8 cellular contexts compared by ENCODE assay signal in genomic region chr1:246566808-246567154, GRCh38. TPM values are rescaled to one million over a fixed set of nuclear protein-coding genes. Genes with fewer than 3 reads are reported as not detected.
DNase-seq lines count a peak whose midpoint lies in the region; ATAC-seq and TF ChIP-seq lines count a peak whose summit lies in the region.

No MANE protein-coding gene starts in this region.

- H3K9me3 Mint-ChIP-seq in activated naive CD8-positive, alpha-beta T cell treated with anti-CD3 and anti-CD28 coated beads, Interleukin-2, amount 10 ng/mL, durations not matched to agents 7 days and 5 days = no peaks in the 10 kb centered on the region

- H3K27ac Mint-ChIP-seq in activated naive CD8-positive, alpha-beta T cell treated with anti-CD3 and anti-CD28 coated beads, Interleukin-2, amount 10 ng/mL, durations not matched to agents 7 days and 5 days = peak overlapping the region; percentile 96

- peak; percentile 1 for ATAC-seq in GM19468 (IDR thresholded peaks at IDR 0.05; ENCODE audit: extremely low read depth, unreplicated experiment)
- ATAC-seq in HG03558 (IDR thresholded peaks at IDR 0.05; ENCODE audit: extremely low read depth, unreplicated experiment) = peak; percentile 2
- ATAC-seq in activated naive CD8-positive, alpha-beta T cell treated with anti-CD3 and anti-CD28 coated beads, Interleukin-2, amount 10 ng/mL, durations not matched to agents 7 days and 5 days (ENCODE audit: low read depth) = peak; percentile 5

- peaks cover 6% of the 10 kb centered on the region for H3K36me3 Mint-ChIP-seq in activated naive CD8-positive, alpha-beta T cell treated with anti-CD3 and anti-CD28 coated beads, Interleukin-2, amount 10 ng/mL, durations not matched to agents 7 days and 5 days

- H3K4me1 Mint-ChIP-seq in activated naive CD8-positive, alpha-beta T cell treated with anti-CD3 and anti-CD28 coated beads, Interleukin-2, amount 10 ng/mL, durations not matched to agents 7 days and 5 days = peaks cover 39% of the 10 kb centered on the region

- CTCF ChIA-PET in GM10248 (lab: Yijun Ruan, JAX) = interaction anchor here (1.5 to 2.5 kb wide), 3 partner anchors 12 to 129 kb away, joined by 3 to 8 read pairs (median 4); no protein-coding TSS in a partner anchor

- peak overlapping the region; percentile 98 for H3K4me3 Mint-ChIP-seq in activated naive CD8-positive, alpha-beta T cell treated with anti-CD3 and anti-CD28 coated beads, Interleukin-2, amount 10 ng/mL, durations not matched to agents 7 days and 5 days

- DNase-seq in GM10248 (ENCODE audit: extremely low spot score) (peak; percentile 59), hepatic stellate cell (ENCODE audit: low spot score) (peak; percentile 43), skeletal muscle cell (ENCODE audit: low read depth) (no peak), epidermal melanocyte (ENCODE audit: insufficient read length, low spot score) (no peak), AG20443 (ENCODE audit: low spot score) (no peak)
- no peak for DNase-seq in activated naive CD8-positive, alpha-beta T cell treated with anti-CD3 and anti-CD28 coated beads, Interleukin-2, amount 10 ng/mL, durations not matched to agents 7 days and 5 days

- H3K4me3 ChIP-seq in skeletal muscle cell (ENCODE audit: low read depth, low read length) = peak overlapping the region; percentile 94

- POLR2A ChIA-PET in GM10248 (lab: Yijun Ruan, JAX) = interaction anchor here (1.6 kb wide), 1 partner anchor 13 kb away, joined by 11 read pairs; no protein-coding TSS in a partner anchor
- POLR2A ChIA-PET in activated naive CD8-positive, alpha-beta T cell treated with anti-CD3 and anti-CD28 coated beads, Interleukin-2, amount 10 ng/mL, durations not matched to agents 7 days and 5 days (lab: Charles Lee) = interaction anchor here (0.6 to 3.2 kb wide), 4 partner anchors 40 to 764 kb away, joined by 3 to 19 read pairs (median 5); partner anchors contain the start of gene SMYD3

- H3K27me3 Mint-ChIP-seq in activated naive CD8-positive, alpha-beta T cell treated with anti-CD3 and anti-CD28 coated beads, Interleukin-2, amount 10 ng/mL, durations not matched to agents 7 days and 5 days = no peaks in the 10 kb centered on the region

- TF ChIP-seq CTCF in GM10248 (IDR thresholded peaks at IDR 0.05; ENCODE audit: control extremely low read depth, extremely low read depth, low read depth, missing control alignments) = no peak

RNA-seq across cellular contexts. Expression of gene CNST, which starts 0.5 kb away (rescaled TPM):
- 10 to 100 TPM; 36.1 to 36.5 TPM for total RNA-seq in activated naive CD8-positive, alpha-beta T cell treated with anti-CD3 and anti-CD28 coated beads, Interleukin-2, amount 10 ng/mL, durations not matched to agents 7 days and 5 days

RNA-seq across cellular contexts. Expression of gene TFB2M, which starts 0.7 kb away (rescaled TPM):
- total RNA-seq in activated naive CD8-positive, alpha-beta T cell treated with anti-CD3 and anti-CD28 coated beads, Interleukin-2, amount 10 ng/mL, durations not matched to agents 7 days and 5 days = 10 to 100 TPM in 1 of 2 experiments, 1 to 10 TPM in 1; 9.8 to 10.9 TPM

RNA-seq across cellular contexts. Expression of gene SMYD3, which starts 59.7 kb away (rescaled TPM):
- total RNA-seq in activated naive CD8-positive, alpha-beta T cell treated with anti-CD3 and anti-CD28 coated beads, Interleukin-2, amount 10 ng/mL, durations not matched to agents 7 days and 5 days = 10 to 100 TPM; 22.6 to 27.0 TPM

Comparison
In these comparisons a context has a peak if more than half of its experiments do, and no peak if none do; other contexts are left out.
1. DNase-seq: peak in GM10248 (single experiment) and hepatic stellate cell (single experiment); none in activated naive CD8-positive, alpha-beta T cell treated with anti-CD3 and anti-CD28 coated beads, Interleukin-2, amount 10 ng/mL, durations not matched to agents 7 days and 5 days (single experiment), skeletal muscle cell (single experiment), epidermal melanocyte (single experiment) and AG20443 (single experiment).
2. Peak in every context shown above with its lines, with median percentiles within 50 percentile points of each other: ATAC-seq.